16 cellular contexts compared by ENCODE assay signal in genomic region chr4:169690787-169691186, GRCh38.
DNase-seq lines count a peak whose midpoint lies in the region; ATAC-seq and TF ChIP-seq lines count a peak whose summit lies in the region.
"Had no signal": no experiment of that assay in that cellular context is flagged by ENCODE, and none has a peak within 500 bp of the region (broad histone marks: within the 10 kb centered on the region; RNA-seq: fewer than 3 reads in every experiment).

No MANE protein-coding gene starts in this region.

- no peak overlapping the region for H2BK15ac ChIP-seq in mesenchymal stem cell (ENCODE audit: low read depth, poor library complexity, severe bottlenecking)

- no peak overlapping the region for H2BK120ac ChIP-seq in mesenchymal stem cell (ENCODE audit: low read depth, low read length)

- H3K27ac ChIP-seq in OCI-LY7 (ENCODE audit: low read depth, low read length, poor library complexity, severe bottlenecking): no peak overlapping the region
- no peak overlapping the region for H3K27ac ChIP-seq in mesenchymal stem cell (ENCODE audit: low read length, poor library complexity, severe bottlenecking)
- H3K27ac ChIP-seq in A673 (ENCODE audit: low read depth, low read length, poor library complexity, severe bottlenecking): no peak overlapping the region
- H3K27ac ChIP-seq: BLaER1, HL-60 had no signal

- no peaks in the 10 kb centered on the region for H3K4me1 ChIP-seq in OCI-LY7 (ENCODE audit: insufficient read depth, low read length, poor library complexity, severe bottlenecking)
- H3K4me1 ChIP-seq in mesenchymal stem cell (ENCODE audit: control insufficient read depth, insufficient read depth, low read depth, low read length): no peaks in the 10 kb centered on the region
- peaks cover 14% of the 10 kb centered on the region for H3K4me1 ChIP-seq in A673 (ENCODE audit: insufficient read depth, low read length, poor library complexity, severe bottlenecking)
- H3K4me1 ChIP-seq: BLaER1, Caco-2 had no signal

- H3K9me2 ChIP-seq in OCI-LY7 (ENCODE audit: insufficient read depth, low read length): no peaks in the 10 kb centered on the region

- no peak overlapping the region for H3K4ac ChIP-seq in mesenchymal stem cell (ENCODE audit: low read depth in 1 of 2, low read length in 2 of 2)

- no peak overlapping the region for H2AK5ac ChIP-seq in mesenchymal stem cell (ENCODE audit: low read length, severe bottlenecking)

- no peak for ATAC-seq in GM19035 (IDR thresholded peaks at IDR 0.05; ENCODE audit: unreplicated experiment)
- ATAC-seq: GM23338 had no signal

- no peak overlapping the region for H3K14ac ChIP-seq in mesenchymal stem cell (ENCODE audit: low read length in 2 of 2)

- H3K79me1 ChIP-seq in mesenchymal stem cell (replicated peaks; ENCODE audit: low read length, poor library complexity, severe bottlenecking): peaks cover 12% of the 10 kb centered on the region

- WGBS in mesenchymal stem cell: 90% methylated on average over 5 of the region's 5 CpGs

- H2AFZ ChIP-seq in OCI-LY7 (ENCODE audit: low read length) (no peak overlapping the region), mesenchymal stem cell (ENCODE audit: low read depth, low read length) (no peak overlapping the region)
- H2AFZ ChIP-seq: GM23338 had no signal

- H3K36me3 ChIP-seq in OCI-LY7 (ENCODE audit: insufficient read depth, low read length) (peaks cover 66% of the 10 kb centered on the region), mesenchymal stem cell (ENCODE audit: control insufficient read depth in 1 of 2, insufficient read depth in 2 of 2, low read depth in 1 of 2, low read length in 2 of 2) (peaks cover 6 to 69% of the 10 kb centered on the region in 2 experiments), A673 (ENCODE audit: insufficient read depth, low read length, poor library complexity, severe bottlenecking) (peaks cover 17% of the 10 kb centered on the region)

- no peak overlapping the region for H2BK12ac ChIP-seq in mesenchymal stem cell (ENCODE audit: low read length in 2 of 2)

- no peak for TF ChIP-seq CTCF in OCI-LY7 (conservative IDR thresholded peaks at IDR 0.05; ENCODE audit: low read length)
- TF ChIP-seq CTCF in epithelial cell of proximal tubule (conservative IDR thresholded peaks at IDR 0.05; ENCODE audit: low read depth, low read length): no peak
- TF ChIP-seq CTCF in A673 (conservative IDR thresholded peaks at IDR 0.05; ENCODE audit: low read depth, low read length): no peak
- no peak for TF ChIP-seq CTCF in GM20000 (IDR thresholded peaks at IDR 0.05; ENCODE audit: extremely low read depth, missing control alignments)

- no peak overlapping the region for H3K4me3 ChIP-seq in OCI-LY7 (ENCODE audit: low read depth, low read length, poor library complexity, severe bottlenecking)
- H3K4me3 ChIP-seq in epithelial cell of proximal tubule (ENCODE audit: low read depth, low read length): no peak overlapping the region
- no peak overlapping the region for H3K4me3 ChIP-seq in mesenchymal stem cell (ENCODE audit: insufficient read depth in 1 of 2, low read depth in 1 of 2, low read length in 2 of 2)
- no peak overlapping the region for H3K4me3 ChIP-seq in A673 (ENCODE audit: low read depth, low read length, poor library complexity, severe bottlenecking)
- H3K4me3 ChIP-seq: BLaER1, GM23338 had no signal

- H3K23ac ChIP-seq in mesenchymal stem cell (ENCODE audit: low read length in 2 of 2): no peak overlapping the region

- H3K18ac ChIP-seq in mesenchymal stem cell (ENCODE audit: low read depth in 1 of 2, low read length in 2 of 2): no peak overlapping the region

- H3K4me2 ChIP-seq in OCI-LY7 (ENCODE audit: low read length) (no peak overlapping the region), mesenchymal stem cell (ENCODE audit: low read length, poor library complexity, severe bottlenecking) (no peak overlapping the region)
- H3K4me2 ChIP-seq: BLaER1, GM23338 had no signal

- H3K27me3 ChIP-seq in mesenchymal stem cell (ENCODE audit: control insufficient read depth in 1 of 2, insufficient read depth in 1 of 2, low read length in 2 of 2) (no peaks in the 10 kb centered on the region), A673 (replicated peaks; ENCODE audit: insufficient read depth, low read depth, low read length, poor library complexity) (no peaks in the 10 kb centered on the region)
- H3K27me3 ChIP-seq: BLaER1 had no signal

- CTCF ChIA-PET in OCI-LY7 (lab: Charles Lee; ENCODE audit: unreplicated experiment) (no interaction called here), A673 (lab: Charles Lee) (no interaction called here)

- DNase-seq in OCI-LY7 (ENCODE audit: low spot score): no peak
- peak; percentile 30 for DNase-seq in epithelial cell of proximal tubule (ENCODE audit: low read depth)
- peak; percentile 19 for DNase-seq in mesenchymal stem cell
- no peak for DNase-seq in A673 (ENCODE audit: low spot score)
- DNase-seq in GM20000 (ENCODE audit: low spot score): no peak
- no peak for DNase-seq in A172 (ENCODE audit: low spot score)
- DNase-seq: AML-193; Caco-2; CD8-positive, alpha-beta memory T cell; DMS53; GF-D8; H7 had no signal

- no peaks in the 10 kb centered on the region for H3K79me2 ChIP-seq in OCI-LY7 (ENCODE audit: insufficient read depth, low read depth, low read length)

- TSS peak; percentile 3 for BruUV-seq in OCI-LY7 (replicated peaks; lab: Mats Ljungman, UMichigan)
- BruUV-seq in A673 (replicated peaks; lab: Mats Ljungman, UMichigan): no TSS peak

- H3K9me3 ChIP-seq in OCI-LY7 (ENCODE audit: low read length) (no peaks in the 10 kb centered on the region), mesenchymal stem cell (ENCODE audit: control insufficient read depth, low read length) (no peaks in the 10 kb centered on the region), A673 (ENCODE audit: low read depth, low read length, poor library complexity, severe bottlenecking) (no peaks in the 10 kb centered on the region)
- H3K9me3 ChIP-seq: BLaER1, Caco-2 had no signal

- POLR2A ChIA-PET in OCI-LY7 (lab: Charles Lee) (no interaction called here), A673 (lab: Charles Lee; ENCODE audit: low non-redundant PET) (no interaction called here)

- no peak overlapping the region for H4K8ac ChIP-seq in mesenchymal stem cell (ENCODE audit: low read length)

- H4K20me1 ChIP-seq in OCI-LY7 (ENCODE audit: insufficient read depth, low read length): no peaks in the 10 kb centered on the region; the same call in 1 of the 2 replicates
- H4K20me1 ChIP-seq: BLaER1 had no signal

- no peak overlapping the region for H4K91ac ChIP-seq in mesenchymal stem cell (ENCODE audit: low read length)

- no peak overlapping the region for H2BK5ac ChIP-seq in mesenchymal stem cell (ENCODE audit: low read depth, low read length, poor library complexity, severe bottlenecking)

- intact Hi-C loops in OCI-LY7 (cut with micrococcal nuclease; ENCODE audit: unreplicated experiment): no loop called here
- intact Hi-C loops in A673 (cut with micrococcal nuclease; ENCODE audit: unreplicated experiment): no loop called here

- H3K9ac ChIP-seq in mesenchymal stem cell (ENCODE audit: low read length): no peak overlapping the region
- H3K9ac ChIP-seq: BLaER1 had no signal

Comparison
In these comparisons a context has a peak if more than half of its experiments do, and no peak if none do; other contexts are left out.
1. DNase-seq: peak in epithelial cell of proximal tubule (single experiment) and mesenchymal stem cell (single experiment); none in OCI-LY7 (single experiment), A673 (single experiment), GM20000 (single experiment) and A172 (single experiment).